ENCODE assay signal across 13 cellular contexts in the genomic region with DNA sequence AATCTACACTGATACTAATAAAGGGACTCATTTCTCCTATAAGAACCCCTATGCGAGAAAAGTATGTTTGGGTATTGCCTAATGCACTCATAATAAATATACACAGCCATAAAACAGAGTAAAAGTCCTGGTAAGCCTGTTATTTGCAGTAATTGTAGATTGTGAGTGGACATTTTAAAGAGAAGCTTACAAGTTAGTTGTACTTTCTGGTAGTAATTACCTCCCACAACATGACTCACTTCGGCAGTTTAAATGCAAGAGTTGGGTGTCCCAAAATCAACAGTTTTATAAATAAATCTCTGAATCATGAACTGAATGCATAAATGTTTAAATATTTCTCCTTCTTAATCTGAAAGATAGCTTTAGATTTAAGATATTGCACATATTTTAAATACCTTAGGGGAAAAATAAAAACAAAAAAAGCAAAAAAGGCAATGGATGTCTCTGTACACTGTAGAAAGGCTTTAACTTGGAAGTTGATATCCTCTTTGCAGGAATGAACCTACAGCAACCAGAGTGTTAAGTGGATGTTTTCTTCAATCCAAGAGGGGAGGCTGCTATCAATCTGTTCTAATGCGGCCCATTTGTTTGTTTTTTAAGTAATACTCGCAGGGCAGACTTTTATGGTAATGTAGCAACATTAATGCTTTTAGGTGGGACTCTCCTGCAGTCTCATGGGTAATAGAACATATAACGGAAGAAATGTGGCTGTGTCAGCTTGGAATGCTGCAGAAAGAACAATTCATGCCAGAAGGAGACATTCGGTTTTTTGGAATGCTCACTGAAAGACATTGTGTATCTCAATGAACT. TPM values are rescaled to one million over a fixed set of nuclear protein-coding genes. Genes with fewer than 3 reads are reported as not detected.
DNase-seq lines count a peak whose midpoint lies in the region; ATAC-seq and TF ChIP-seq lines count a peak whose summit lies in the region.
"Had no signal": no experiment of that assay in that cellular context is flagged by ENCODE, and none has a peak within 500 bp of the region (broad histone marks: within the 10 kb centered on the region; RNA-seq: fewer than 3 reads in every experiment).

No MANE protein-coding gene starts in this region.

- H3K27ac Mint-ChIP-seq in MCF 10A (ENCODE audit: low read depth, unreplicated experiment) (no peak overlapping the region), chondrocyte (ENCODE audit: unreplicated experiment) (peak overlapping the region; percentile 77)
- no peak overlapping the region for H3K27ac Mint-ChIP-seq in activated CD8-positive, alpha-beta T cell treated with anti-CD3 and anti-CD28 coated beads, Interleukin-2, amount 10 ng/mL, durations not matched to agents 7 days and 5 days
- H3K27ac Mint-ChIP-seq: stimulated activated naive CD8-positive, alpha-beta T cell treated with anti-CD3 and anti-CD28 coated beads, Interleukin-15, Interleukin-2, amounts not matched to agents 100 ng/mL and 50 ng/mL, for 24 hours; T-helper 2 cell treated with Interferon-gamma antibody and Interleukin-4, amounts not matched to agents 5 μg/mL and 100 μg/mL, for 36 hours had no signal

- no peaks in the 10 kb centered on the region for H3K36me3 ChIP-seq in breast epithelium
- H3K36me3 ChIP-seq in lower lobe of right lung, result no peaks in the 10 kb centered on the region

- H3K4me3 ChIP-seq in breast epithelium (peak overlapping the region in 1 of 3 donors; percentile 4), lower lobe of right lung (no peak overlapping the region)
- H3K4me3 ChIP-seq: mucosa of descending colon had no signal

- CTCF ChIA-PET in MCF 10A (lab: Yijun Ruan, JAX), result no interaction called here
- CTCF ChIA-PET in activated CD8-positive, alpha-beta T cell treated with anti-CD3 and anti-CD28 coated beads, Interleukin-2, amount 10 ng/mL, durations not matched to agents 7 days and 5 days (lab: Charles Lee), result no interaction called here

- H3K27me3 ChIP-seq in breast epithelium, result no peaks in the 10 kb centered on the region
- no peaks in the 10 kb centered on the region for H3K27me3 ChIP-seq in lower lobe of right lung (ENCODE audit: low read depth)

- H3K4me1 Mint-ChIP-seq in MCF 10A (ENCODE audit: insufficient read depth, unreplicated experiment), result peaks cover 12% of the 10 kb centered on the region
- peaks cover 42% of the 10 kb centered on the region for H3K4me1 Mint-ChIP-seq in chondrocyte (ENCODE audit: low read depth)
- no peaks in the 10 kb centered on the region for H3K4me1 Mint-ChIP-seq in activated CD8-positive, alpha-beta T cell treated with anti-CD3 and anti-CD28 coated beads, Interleukin-2, amount 10 ng/mL, durations not matched to agents 7 days and 5 days (ENCODE audit: low read depth)

- DNase-seq in MCF 10A (ENCODE audit: unreplicated experiment), result peak; percentile 55
- no peak for DNase-seq in breast epithelium (ENCODE audit: low spot score in 2 of 2)
- DNase-seq in chondrocyte (ENCODE audit: low spot score), result no peak
- DNase-seq in lower lobe of right lung, result no peak
- DNase-seq in nucleus accumbens (lab: John Stamatoyannopoulos, UW), result no peak
- DNase-seq in T1000 (lab: John Stamatoyannopoulos, UW), result no peak
- DNase-seq in activated CD8-positive, alpha-beta T cell treated with anti-CD3 and anti-CD28 coated beads, Interleukin-2, amount 10 ng/mL, durations not matched to agents 7 days and 5 days, result no peak
- DNase-seq: activated CD8-positive, alpha-beta memory T cell treated with anti-CD3 and anti-CD28 coated beads, Interleukin-2, amount 50 U/mL, for 4 hours; NCI-H1048 had no signal

- no peaks in the 10 kb centered on the region for H3K27me3 Mint-ChIP-seq in MCF 10A (ENCODE audit: insufficient read depth, unreplicated experiment)
- no peaks in the 10 kb centered on the region for H3K27me3 Mint-ChIP-seq in chondrocyte (ENCODE audit: low read depth)
- no peaks in the 10 kb centered on the region for H3K27me3 Mint-ChIP-seq in activated CD8-positive, alpha-beta T cell treated with anti-CD3 and anti-CD28 coated beads, Interleukin-2, amount 10 ng/mL, durations not matched to agents 7 days and 5 days (ENCODE audit: low read depth)

- H3K4me1 ChIP-seq in breast epithelium (no peaks in the 10 kb centered on the region), lower lobe of right lung (no peaks in the 10 kb centered on the region)

- H3K9me3 ChIP-seq in breast epithelium, result no peaks in the 10 kb centered on the region
- no peaks in the 10 kb centered on the region for H3K9me3 ChIP-seq in lower lobe of right lung
- H3K9me3 ChIP-seq: mucosa of descending colon had no signal

- TF ChIP-seq CTCF in MCF 10A (IDR thresholded peaks at IDR 0.05; ENCODE audit: unreplicated experiment), result no peak
- TF ChIP-seq CTCF in breast epithelium (IDR thresholded peaks at IDR 0.05), result no peak
- TF ChIP-seq CTCF in chondrocyte (IDR thresholded peaks at IDR 0.05), result no peak
- no peak for TF ChIP-seq CTCF in lower lobe of right lung (IDR thresholded peaks at IDR 0.05)

- no peaks in the 10 kb centered on the region for H3K36me3 Mint-ChIP-seq in MCF 10A (ENCODE audit: insufficient read depth, unreplicated experiment)
- no peaks in the 10 kb centered on the region for H3K36me3 Mint-ChIP-seq in chondrocyte (ENCODE audit: low read depth)
- no peaks in the 10 kb centered on the region for H3K36me3 Mint-ChIP-seq in activated CD8-positive, alpha-beta T cell treated with anti-CD3 and anti-CD28 coated beads, Interleukin-2, amount 10 ng/mL, durations not matched to agents 7 days and 5 days (ENCODE audit: low read depth)

- no TSS peak for BruUV-seq in MCF 10A (replicated peaks; lab: Mats Ljungman, UMichigan)

- H3K4me3 Mint-ChIP-seq in MCF 10A (ENCODE audit: unreplicated experiment) (no peak overlapping the region), chondrocyte (ENCODE audit: unreplicated experiment) (peak overlapping the region; percentile 54)
- H3K4me3 Mint-ChIP-seq in activated CD8-positive, alpha-beta T cell treated with anti-CD3 and anti-CD28 coated beads, Interleukin-2, amount 10 ng/mL, durations not matched to agents 7 days and 5 days, result no peak overlapping the region
- H3K4me3 Mint-ChIP-seq: stimulated activated naive CD8-positive, alpha-beta T cell treated with anti-CD3 and anti-CD28 coated beads, Interleukin-15, Interleukin-2, amounts not matched to agents 100 ng/mL and 50 ng/mL, for 24 hours; T-helper 2 cell treated with Interferon-gamma antibody and Interleukin-4, amounts not matched to agents 5 μg/mL and 100 μg/mL, for 36 hours had no signal

- POLR2A ChIA-PET in MCF 10A (lab: Yijun Ruan, JAX), result no interaction called here
- POLR2A ChIA-PET in activated CD8-positive, alpha-beta T cell treated with anti-CD3 and anti-CD28 coated beads, Interleukin-2, amount 10 ng/mL, durations not matched to agents 7 days and 5 days (lab: Charles Lee), result no interaction called here

- H3K27ac ChIP-seq in breast epithelium (peak overlapping the region in 1 of 2 donors; percentile 43), lower lobe of right lung (peak overlapping the region; percentile 24)

- no peak for ATAC-seq in lower lobe of right lung
- ATAC-seq in HG02852 (IDR thresholded peaks at IDR 0.05; ENCODE audit: unreplicated experiment), result no peak
- no peak for ATAC-seq in activated CD8-positive, alpha-beta T cell treated with anti-CD3 and anti-CD28 coated beads, Interleukin-2, amount 10 ng/mL, durations not matched to agents 7 days and 5 days
- ATAC-seq: mucosa of descending colon had no signal

- no peak for TF ChIP-seq POLR2A in breast epithelium (IDR thresholded peaks at IDR 0.05)

- intact Hi-C loops in MCF 10A (cut with micrococcal nuclease), result no loop called here
- intact Hi-C loops in breast epithelium (cut with DNase I; ENCODE audit: low total_unique reads), result no loop called here
- intact Hi-C loops in lower lobe of right lung (cut with DNase I), result no loop called here

- H3K9me3 Mint-ChIP-seq in MCF 10A (ENCODE audit: unreplicated experiment) (peaks cover 7% of the 10 kb centered on the region), chondrocyte (ENCODE audit: low read depth) (peaks cover 9% of the 10 kb centered on the region)
- H3K9me3 Mint-ChIP-seq in activated CD8-positive, alpha-beta T cell treated with anti-CD3 and anti-CD28 coated beads, Interleukin-2, amount 10 ng/mL, durations not matched to agents 7 days and 5 days (ENCODE audit: insufficient read depth), result no peaks in the 10 kb centered on the region
- H3K9me3 Mint-ChIP-seq: stimulated activated naive CD8-positive, alpha-beta T cell treated with anti-CD3 and anti-CD28 coated beads, Interleukin-15, Interleukin-2, amounts not matched to agents 100 ng/mL and 50 ng/mL, for 24 hours; T-helper 2 cell treated with Interferon-gamma antibody and Interleukin-4, amounts not matched to agents 5 μg/mL and 100 μg/mL, for 36 hours had no signal

RNA-seq across cellular contexts. Expression of a gene that starts 57.3 kb away (rescaled TPM):
- total RNA-seq in MCF 10A (2022) (15.1 and 20.6 TPM in 2 replicates), breast epithelium (100 to 1,000 TPM in 1 of 3 donors, 10 to 100 TPM in 2; 28.2 to 113 (median 71.1) TPM), chondrocyte (63.1 to 99.0 TPM (median 63.3 TPM) in 3 replicates), lower lobe of right lung (46.4 TPM)
- 10 to 100 TPM; 38.3 to 39.3 TPM for total RNA-seq in activated CD8-positive, alpha-beta T cell treated with anti-CD3 and anti-CD28 coated beads, Interleukin-2, amount 10 ng/mL, durations not matched to agents 7 days and 5 days
